ENCODE assay signal across 10 cellular contexts in genomic region chr17:77476006-77476405, GRCh38.
DNase-seq lines count a peak whose midpoint lies in the region; ATAC-seq and TF ChIP-seq lines count a peak whose summit lies in the region.
"Had no signal": no experiment of that assay in that cellular context is flagged by ENCODE, and none has a peak within 500 bp of the region (broad histone marks: within the 10 kb centered on the region; RNA-seq: fewer than 3 reads in every experiment).

No MANE protein-coding gene starts in this region.

- H3K14ac ChIP-seq in IMR-90 (replicated peaks; ENCODE audit: low read depth, low read length), result peak overlapping the region; percentile 51

- no peak for ATAC-seq in IMR-90 (ENCODE audit: low read depth)
- ATAC-seq in HG02763 (IDR thresholded peaks at IDR 0.05; ENCODE audit: unreplicated experiment), result no peak

- H3K23ac ChIP-seq in IMR-90 (ENCODE audit: low read depth, low read length), result peak overlapping the region; percentile 60

- H3K9me1 ChIP-seq in IMR-90 (ENCODE audit: insufficient read depth, low read length), result peaks cover 43% of the 10 kb centered on the region

- in situ Hi-C loops in IMR-90 (cut with MboI; ENCODE audit: low sequenced_read_pairs), result no loop called here
- in situ Hi-C loops in mammary epithelial cell (cut with MboI; ENCODE audit: low sequenced_read_pairs in 2 of 2), result no loop called here

- H2AK5ac ChIP-seq in IMR-90 (ENCODE audit: low read depth, low read length), result peak overlapping the region; percentile 96

- CTCF ChIA-PET in A673 (lab: Charles Lee), result no interaction called here
- CTCF ChIA-PET in IMR-90 (lab: Yijun Ruan, JAX), result no interaction called here
- CTCF ChIA-PET in mammary epithelial cell (lab: Charles Lee; ENCODE audit: low non-redundant PET), result no interaction called here

- H4K5ac ChIP-seq in IMR-90 (ENCODE audit: low read depth, low read length), result no peak overlapping the region

- peaks cover 50 to 97% of the 10 kb centered on the region in 2 experiments for H3K79me1 ChIP-seq in IMR-90 (ENCODE audit: low read depth in 1 of 2, low read length in 2 of 2)

- DNase-seq in A673 (ENCODE audit: low spot score), result no peak
- no peak for DNase-seq in IMR-90
- DNase-seq in mammary epithelial cell, result no peak
- DNase-seq in occipital lobe (lab: John Stamatoyannopoulos, UW), result no peak
- no peak for DNase-seq in NCI-H187 (lab: John Stamatoyannopoulos, UW)
- DNase-seq in NCI-H510A treated with DMSO at 0.1 percent for 48 hours (lab: John Stamatoyannopoulos, UW), result no peak
- DNase-seq: activated naive CD8-positive, alpha-beta T cell treated with anti-CD3 and anti-CD28 coated beads, Interleukin-2, amount 10 ng/mL, durations not matched to agents 7 days and 5 days had no signal

- H2AFZ ChIP-seq in IMR-90 (replicated peaks; ENCODE audit: low read length, poor library complexity) (peak overlapping the region; percentile 28), mammary epithelial cell (ENCODE audit: low read depth, low read length) (no peak overlapping the region)

- dilution Hi-C loops in IMR-90 (cut with HindIII; ENCODE audit: low sequenced_read_pairs, unreplicated experiment), result no loop called here
- dilution Hi-C loops in mammary epithelial cell (cut with HindIII; ENCODE audit: low sequenced_read_pairs), result no loop called here

- peak overlapping the region; percentile 33 for H2AK9ac ChIP-seq in IMR-90 (replicated peaks; ENCODE audit: low read depth, low read length, poor library complexity)

- H4K20me1 ChIP-seq in IMR-90 (ENCODE audit: insufficient read depth, low read length), result peaks cover 100% of the 10 kb centered on the region
- H4K20me1 ChIP-seq in mammary epithelial cell (ENCODE audit: insufficient read depth, low read length), result peaks cover 5% of the 10 kb centered on the region

- no peak for TF ChIP-seq POLR2A in IMR-90 (IDR thresholded peaks at IDR 0.05; ENCODE audit: low read depth, low read length)

- peak overlapping the region; percentile 78 for H3K4ac ChIP-seq in IMR-90 (ENCODE audit: low read depth, low read length)

- no peaks in the 10 kb centered on the region for H3K27me3 ChIP-seq in A673 (replicated peaks; ENCODE audit: insufficient read depth, low read depth, low read length, poor library complexity)
- H3K27me3 ChIP-seq in IMR-90 (ENCODE audit: control insufficient read depth, insufficient read depth, low read length), result no peaks in the 10 kb centered on the region
- no peaks in the 10 kb centered on the region for H3K27me3 ChIP-seq in mammary epithelial cell (ENCODE audit: insufficient read depth, low read length)
- no peaks in the 10 kb centered on the region for H3K27me3 ChIP-seq in muscle layer of colon (ENCODE audit: control insufficient read depth in 1 of 2, insufficient read depth in 2 of 2, low read length in 2 of 2)
- H3K27me3 ChIP-seq: neutrophil had no signal

- 0 out of 2 replicates have a peak overlapping the region, but pooled peaks have one; percentile 55 for H4K91ac ChIP-seq in IMR-90 (ENCODE audit: insufficient read depth, low read depth, low read length)

- peak overlapping the region; percentile 32; the same call in 1 of the 3 replicates for H2BK15ac ChIP-seq in IMR-90 (ENCODE audit: low read depth, low read length)

- no peak overlapping the region for H2BK5ac ChIP-seq in IMR-90 (ENCODE audit: low read depth, low read length, poor library complexity, severe bottlenecking)

- H3K4me1 ChIP-seq in A673 (ENCODE audit: insufficient read depth, low read length, poor library complexity, severe bottlenecking) (peaks cover 94% of the 10 kb centered on the region), IMR-90 (ENCODE audit: control insufficient read depth, insufficient read depth, low read length) (peaks cover 75% of the 10 kb centered on the region), mammary epithelial cell (ENCODE audit: insufficient read depth, low read length) (peaks cover 93% of the 10 kb centered on the region), muscle layer of colon (ENCODE audit: insufficient read depth, low read length) (peaks cover 99% of the 10 kb centered on the region)

- 80% methylated on average over 1 of the region's 7 CpGs; no CpG with 5 or more reads in 1 of the 2 experiments for WGBS in IMR-90 (ENCODE audit: extremely low coverage in 2 of 2, insufficient read length in 1 of 2), 2 experiments
- WGBS in mammary epithelial cell (ENCODE audit: low coverage, missing lambda C conversion rate), result 50% methylated on average over 5 of the region's 7 CpGs

- no peak overlapping the region; the same call in 1 of the 2 replicates for H3K4me2 ChIP-seq in IMR-90 (ENCODE audit: low read depth, low read length)
- peak overlapping the region; percentile 32 for H3K4me2 ChIP-seq in mammary epithelial cell (ENCODE audit: insufficient read depth, low read depth, low read length)

- intact Hi-C loops in A673 (cut with micrococcal nuclease; ENCODE audit: unreplicated experiment) (no loop called here), IMR-90 (cut with micrococcal nuclease) (loop anchor here (2.0 to 5.0 kb wide), 2 partner anchors 25 to 144 kb away; no protein-coding TSS in a partner anchor), mammary epithelial cell (cut with micrococcal nuclease) (loop anchor here (2.0 kb wide), 1 partner anchor 153 kb away; no protein-coding TSS in a partner anchor)

- peak overlapping the region; percentile 19 for H3K27ac ChIP-seq in A673 (ENCODE audit: low read depth, low read length, poor library complexity, severe bottlenecking)
- H3K27ac ChIP-seq in IMR-90 (ENCODE audit: insufficient read depth, low read length), result no peak overlapping the region
- H3K27ac ChIP-seq in mammary epithelial cell (ENCODE audit: insufficient read depth, low read depth, low read length), result no peak overlapping the region
- peak overlapping the region; percentile 78 for H3K27ac ChIP-seq in muscle layer of colon (ENCODE audit: low read depth, low read length)

- H3K18ac ChIP-seq in IMR-90 (ENCODE audit: low read depth, low read length), result no peak overlapping the region

- no peak overlapping the region for H3K56ac ChIP-seq in IMR-90 (ENCODE audit: extremely low read depth, insufficient read depth, low read length)

- H4K8ac ChIP-seq in IMR-90 (ENCODE audit: low read depth in 2 of 2, low read length in 2 of 2), result 0 out of 4 replicates have a peak overlapping the region, but pooled peaks of 1 of the 2 experiments have one; percentile 43

- POLR2A ChIA-PET in A673 (lab: Charles Lee; ENCODE audit: low non-redundant PET), result interaction anchor here (0.6 kb wide), 1 partner anchor 486 kb away, joined by 3 read pairs; no protein-coding TSS in a partner anchor
- POLR2A ChIA-PET in IMR-90 (lab: Charles Lee; ENCODE audit: unreplicated experiment), result no interaction called here

- H3K4me3 ChIP-seq in A673 (ENCODE audit: low read depth, low read length, poor library complexity, severe bottlenecking), result no peak overlapping the region
- H3K4me3 ChIP-seq in IMR-90 (ENCODE audit: insufficient read depth, low read depth, low read length), result no peak overlapping the region
- no peak overlapping the region for H3K4me3 ChIP-seq in mammary epithelial cell (replicated peaks in 1 of 3; ENCODE audit: insufficient read depth in 1 of 3, low read depth in 2 of 3, low read length in 3 of 3)
- H3K4me3 ChIP-seq in muscle layer of colon (ENCODE audit: low read depth in 1 of 2, low read length in 2 of 2), result no peak overlapping the region

- TF ChIP-seq CTCF in A673 (conservative IDR thresholded peaks at IDR 0.05; ENCODE audit: low read depth, low read length), result no peak
- no peak for TF ChIP-seq CTCF in IMR-90 (conservative IDR thresholded peaks at IDR 0.05; ENCODE audit: low read depth, low read length)
- no peak for TF ChIP-seq CTCF in mammary epithelial cell (conservative IDR thresholded peaks at IDR 0.05 in 1 of 2, IDR thresholded peaks at IDR 0.05 in 1 of 2; ENCODE audit: extremely low read depth in 1 of 2, insufficient read depth in 1 of 2, low read depth in 1 of 2, low read length in 2 of 2)

- no peak for TF ChIP-seq RAD21 in IMR-90 (IDR thresholded peaks at IDR 0.05; ENCODE audit: low read length)

- no peak overlapping the region for H2BK20ac ChIP-seq in IMR-90 (ENCODE audit: low read depth, low read length)

- no peaks in the 10 kb centered on the region for H3K9me3 ChIP-seq in A673 (ENCODE audit: low read depth, low read length, poor library complexity, severe bottlenecking)
- no peaks in the 10 kb centered on the region for H3K9me3 ChIP-seq in IMR-90 (ENCODE audit: control insufficient read depth, insufficient read depth, low read length)
- H3K9me3 ChIP-seq in mammary epithelial cell (replicated peaks; ENCODE audit: insufficient read depth, low read length), result no peaks in the 10 kb centered on the region
- no peaks in the 10 kb centered on the region for H3K9me3 ChIP-seq in muscle layer of colon (ENCODE audit: low read length)
- H3K9me3 ChIP-seq: neutrophil had no signal

- BruUV-seq in A673 (replicated peaks; lab: Mats Ljungman, UMichigan) (no TSS peak), IMR-90 (replicated peaks; lab: Mats Ljungman, UMichigan) (no TSS peak), mammary epithelial cell (replicated peaks; lab: Mats Ljungman, UMichigan) (no TSS peak)

- no peaks in the 10 kb centered on the region for H3K36me3 ChIP-seq in A673 (ENCODE audit: insufficient read depth, low read length, poor library complexity, severe bottlenecking)
- peaks cover 2% of the 10 kb centered on the region for H3K36me3 ChIP-seq in IMR-90 (ENCODE audit: control insufficient read depth, insufficient read depth, low read length)
- no peaks in the 10 kb centered on the region for H3K36me3 ChIP-seq in mammary epithelial cell (ENCODE audit: insufficient read depth, low read length)
- H3K36me3 ChIP-seq in muscle layer of colon (ENCODE audit: insufficient read depth, low read length), result no peaks in the 10 kb centered on the region

- peak overlapping the region; percentile 35; the same call in 1 of the 2 replicates for H2BK120ac ChIP-seq in IMR-90 (ENCODE audit: low read depth, low read length)

- H3K79me2 ChIP-seq in mammary epithelial cell (ENCODE audit: insufficient read depth, low read length), result peaks cover 91% of the 10 kb centered on the region

- H3K9ac ChIP-seq in IMR-90 (ENCODE audit: low read depth, low read length) (no peak overlapping the region), mammary epithelial cell (ENCODE audit: insufficient read depth, low read length) (no peak overlapping the region), muscle layer of colon (ENCODE audit: low read length) (no peak overlapping the region)

TF ChIP-seq in IMR-90, 13 proteins besides CTCF, POLR2A, EP300 and RAD21 (continues in another document):
- no peak for TF ChIP-seq NFE2L2 (IDR thresholded peaks at IDR 0.05; ENCODE audit: low read depth, low read length)
- TF ChIP-seq RFX5 (IDR thresholded peaks at IDR 0.05; ENCODE audit: low read depth, low read length), result no peak
- TF ChIP-seq USF2 (IDR thresholded peaks at IDR 0.05; ENCODE audit: low read depth, low read length), result no peak
- no peak for TF ChIP-seq FOS (IDR thresholded peaks at IDR 0.05; ENCODE audit: low read depth, low read length)

Comparison
In these comparisons a context has a peak if more than half of its experiments do, and no peak if none do; other contexts are left out.
1. H3K27ac ChIP-seq: peak in A673 (single experiment) and muscle layer of colon (single experiment); none in IMR-90 (single experiment) and mammary epithelial cell (single experiment).